Comparison of ENCODE assay signal across 1 cellular context in the genomic region with DNA sequence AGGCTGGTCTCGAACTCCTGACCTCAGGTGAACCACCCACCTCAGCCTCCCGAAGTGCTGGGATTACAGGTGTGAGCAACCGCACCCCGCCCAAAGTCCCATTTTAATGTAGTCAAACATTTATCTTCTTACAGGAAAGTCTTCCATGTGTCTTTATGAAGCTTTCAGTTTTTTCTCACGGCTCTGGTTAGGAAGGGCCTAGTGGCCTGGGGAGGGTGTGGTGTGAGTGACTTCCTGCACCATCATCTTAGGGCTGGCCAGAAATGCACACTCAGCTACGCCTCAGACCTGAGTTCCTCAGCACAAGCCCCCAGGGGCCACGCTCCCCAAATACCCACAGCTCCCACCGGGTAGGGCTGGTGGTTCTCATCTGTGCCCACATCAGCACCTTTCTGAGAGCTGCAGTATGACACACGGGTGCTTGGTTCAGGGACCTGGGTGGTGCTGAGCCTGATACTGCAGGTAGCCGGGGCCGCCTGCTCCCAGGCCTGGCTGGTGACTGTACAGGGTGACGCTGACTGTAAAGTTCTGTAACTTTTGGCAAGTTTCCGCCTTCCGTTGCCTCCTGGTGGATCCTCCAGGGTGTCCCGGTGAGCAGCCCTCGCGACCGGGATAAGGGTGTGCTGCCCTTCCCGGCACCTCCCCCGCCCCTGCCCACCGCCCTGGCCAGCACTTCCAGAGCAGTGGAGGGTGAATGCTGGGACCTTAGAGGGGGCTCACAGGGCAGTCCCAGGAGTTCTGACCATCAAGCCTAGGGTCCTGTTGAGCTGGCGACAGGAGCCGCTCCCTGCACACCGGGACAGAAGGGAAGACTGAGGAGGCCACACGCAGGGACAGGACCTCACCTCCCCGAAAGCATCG.
A peak's percentile ranks its signal among the peaks of the same experiment; 100 is the strongest.
TF ChIP-seq lines count a peak whose summit lies in the region.

No MANE protein-coding gene starts in this region.

TF ChIP-seq in HEK293, 187 proteins besides CTCF, POLR2A, EP300 and RAD21:
- TF ChIP-seq ZNF221 (tag by site-specific recombination; IDR thresholded peaks at IDR 0.05; ENCODE audit: borderline replicate concordance) (no peak), ZBTB10 (tag by site-specific recombination; IDR thresholded peaks at IDR 0.05) (no peak), TRIM28 (IDR thresholded peaks at IDR 0.05; ENCODE audit: borderline replicate concordance, low read length) (no peak), ZBTB8A (tag by site-specific recombination; IDR thresholded peaks at IDR 0.05) (no peak), ZNF341 (tag by site-specific recombination; IDR thresholded peaks at IDR 0.05; ENCODE audit: low read depth) (peak; percentile 47; the same call in 1 of the 2 replicates), ZNF558 (tag by site-specific recombination; IDR thresholded peaks at IDR 0.05) (no peak), ZNF518A (tag by site-specific recombination; conservative IDR thresholded peaks at IDR 0.05; ENCODE audit: low read depth) (no peak)
- TF ChIP-seq, protein P1, sequence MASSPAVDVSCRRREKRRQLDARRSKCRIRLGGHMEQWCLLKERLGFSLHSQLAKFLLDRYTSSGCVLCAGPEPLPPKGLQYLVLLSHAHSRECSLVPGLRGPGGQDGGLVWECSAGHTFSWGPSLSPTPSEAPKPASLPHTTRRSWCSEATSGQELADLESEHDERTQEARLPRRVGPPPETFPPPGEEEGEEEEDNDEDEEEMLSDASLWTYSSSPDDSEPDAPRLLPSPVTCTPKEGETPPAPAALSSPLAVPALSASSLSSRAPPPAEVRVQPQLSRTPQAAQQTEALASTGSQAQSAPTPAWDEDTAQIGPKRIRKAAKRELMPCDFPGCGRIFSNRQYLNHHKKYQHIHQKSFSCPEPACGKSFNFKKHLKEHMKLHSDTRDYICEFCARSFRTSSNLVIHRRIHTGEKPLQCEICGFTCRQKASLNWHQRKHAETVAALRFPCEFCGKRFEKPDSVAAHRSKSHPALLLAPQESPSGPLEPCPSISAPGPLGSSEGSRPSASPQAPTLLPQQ (tag by site-specific recombination; IDR thresholded peaks at IDR 0.05) = no peak
